In the genomic region with DNA sequence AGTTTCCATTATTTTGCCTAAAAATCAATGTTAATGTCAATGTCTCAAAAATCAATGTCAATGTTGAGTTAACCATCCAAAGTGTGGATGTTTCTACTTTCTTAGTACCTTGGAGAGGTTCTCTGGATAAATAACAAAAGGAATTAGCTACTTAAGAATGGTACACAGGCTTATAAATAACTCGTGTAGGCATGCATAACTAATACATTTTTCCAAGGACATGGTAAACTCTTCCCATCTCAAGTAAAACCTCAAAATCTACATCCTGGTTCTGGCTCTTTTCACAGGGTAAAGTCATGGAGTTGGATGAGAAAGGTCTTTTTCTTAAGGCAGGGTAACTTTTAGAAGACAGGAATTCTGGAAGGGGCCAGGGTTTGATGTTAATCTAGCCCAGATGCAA, we compare ENCODE assay signal across 18 cellular contexts. TPM values are rescaled to one million over a fixed set of nuclear protein-coding genes. Genes with fewer than 3 reads are reported as not detected.
"Had no signal": no experiment of that assay in that cellular context is flagged by ENCODE, and none has a peak within 500 bp of the region (broad histone marks: within the 10 kb centered on the region; RNA-seq: fewer than 3 reads in every experiment).

No MANE protein-coding gene starts in this region.

- H3K27me3 ChIP-seq: adrenal gland, cardiac muscle cell, esophagus muscularis mucosa, hepatocyte, uterus had no signal

- H3K9me3 Mint-ChIP-seq: activated naive CD4-positive, alpha-beta T cell treated with anti-CD3 and anti-CD28 coated beads, Interleukin-2, amount 50 U/mL, for 24 hours; dendritic cell treated with granulocyte-macrophage colony-stimulating factor and Interleukin-4, amounts not matched to agents 40 ng/mL and 50 ng/mL, for 4 days; natural killer cell treated with Interleukin-12 subunit alpha and Interleukin-12 subunit beta and Interleukin-15 and Interleukin-18, amount 100 ng/mL, for 72 hours; stimulated activated naive B cell treated with anti-CD40 and anti-IgM and Interleukin-4, amounts not matched to agents 10 μg/mL and 1 μg/mL and 100 μg/mL, for 72 hours had no signal

- H3K4me3 Mint-ChIP-seq: activated naive CD4-positive, alpha-beta T cell treated with anti-CD3 and anti-CD28 coated beads, Interleukin-2, amount 50 U/mL, for 24 hours; dendritic cell treated with granulocyte-macrophage colony-stimulating factor and Interleukin-4, amounts not matched to agents 40 ng/mL and 50 ng/mL, for 4 days; natural killer cell treated with Interleukin-12 subunit alpha and Interleukin-12 subunit beta and Interleukin-15 and Interleukin-18, amount 100 ng/mL, for 72 hours; stimulated activated naive B cell treated with anti-CD40 and anti-IgM and Interleukin-4, amounts not matched to agents 10 μg/mL and 1 μg/mL and 100 μg/mL, for 72 hours had no signal

- H3K27ac ChIP-seq: adrenal gland, cardiac muscle cell, hepatocyte had no signal

- H3K4me3 ChIP-seq: adrenal gland, cardiac muscle cell, esophagus muscularis mucosa, hepatocyte, lower lobe of right lung, uterus had no signal

- H2AFZ ChIP-seq: hepatocyte had no signal

- H3K9me3 ChIP-seq: adrenal gland, esophagus muscularis mucosa, lower lobe of right lung, uterus had no signal

- H3K79me2 ChIP-seq: hepatocyte had no signal

- H3K36me3 ChIP-seq: adrenal gland, cardiac muscle cell, esophagus muscularis mucosa, lower lobe of right lung, uterus had no signal

- ATAC-seq: activated CD4-positive, CD25-positive, alpha-beta regulatory T cell treated with anti-CD3 and anti-CD28 coated beads, Interleukin-2, amount 50 U/mL, for 24 hours; lower lobe of right lung; natural killer cell treated with Interleukin-12 subunit alpha and Interleukin-12 subunit beta and Interleukin-15 and Interleukin-18, amount 100 ng/mL, for 72 hours; stimulated activated naive B cell treated with anti-CD40 and anti-IgM and Interleukin-4, amounts not matched to agents 10 μg/mL and 1 μg/mL and 100 μg/mL, for 72 hours had no signal

- DNase-seq: activated CD8-positive, alpha-beta memory T cell treated with anti-CD3 and anti-CD28 coated beads for 24 hours; activated CD8-positive, alpha-beta memory T cell treated with anti-CD3 and anti-CD28 coated beads, Interleukin-2, amount 50 U/mL, for 48 hours; activated gamma-delta T cell; adrenal gland; effector CD8-positive, alpha-beta T cell; lower lobe of right lung; posterior cingulate gyrus; retina; stimulated activated naive B cell treated with anti-CD40 and anti-IgM and Interleukin-4, amounts not matched to agents 10 μg/mL and 1 μg/mL and 100 μg/mL, for 72 hours; T1000; uterus had no signal

- H3K27ac Mint-ChIP-seq: dendritic cell treated with granulocyte-macrophage colony-stimulating factor and Interleukin-4, amounts not matched to agents 40 ng/mL and 50 ng/mL, for 4 days; natural killer cell treated with Interleukin-12 subunit alpha and Interleukin-12 subunit beta and Interleukin-15 and Interleukin-18, amount 100 ng/mL, for 72 hours; stimulated activated naive B cell treated with anti-CD40 and anti-IgM and Interleukin-4, amounts not matched to agents 10 μg/mL and 1 μg/mL and 100 μg/mL, for 72 hours had no signal

- H3K4me2 ChIP-seq: hepatocyte had no signal

- H3K27me3 Mint-ChIP-seq: stimulated activated naive B cell treated with anti-CD40 and anti-IgM and Interleukin-4, amounts not matched to agents 10 μg/mL and 1 μg/mL and 100 μg/mL, for 72 hours had no signal

- H3K36me3 Mint-ChIP-seq: activated naive CD4-positive, alpha-beta T cell treated with anti-CD3 and anti-CD28 coated beads, Interleukin-2, amount 50 U/mL, for 24 hours; natural killer cell treated with Interleukin-12 subunit alpha and Interleukin-12 subunit beta and Interleukin-15 and Interleukin-18, amount 100 ng/mL, for 72 hours; stimulated activated naive B cell treated with anti-CD40 and anti-IgM and Interleukin-4, amounts not matched to agents 10 μg/mL and 1 μg/mL and 100 μg/mL, for 72 hours had no signal

- H3K4me1 ChIP-seq: adrenal gland, uterus had no signal

RNA-seq across cellular contexts. Expression of a gene that starts 59.9 kb away (rescaled TPM):
- total RNA-seq: natural killer cell treated with Interleukin-12 subunit alpha and Interleukin-12 subunit beta and Interleukin-15 and Interleukin-18, amount 100 ng/mL, for 72 hours had no signal
